ENCODE assay signal across 19 cellular contexts in genomic region chr2:20122864-20123263, GRCh38.
"Had no signal": no experiment of that assay in that cellular context is flagged by ENCODE, and none has a peak within 500 bp of the region (broad histone marks: within the 10 kb centered on the region; RNA-seq: fewer than 3 reads in every experiment).

No MANE protein-coding gene starts in this region.

- H3K36me3 Mint-ChIP-seq: activated CD4-positive, alpha-beta memory T cell treated with anti-CD3 and anti-CD28 coated beads for 36 hours; activated naive CD8-positive, alpha-beta T cell; natural killer cell had no signal

- H3K27me3 ChIP-seq: cardiac muscle cell, uterus had no signal

- H3K4me3 ChIP-seq: cardiac muscle cell, lung, uterus had no signal

- ATAC-seq: effector memory CD8-positive, alpha-beta T cell; natural killer cell had no signal

- H3K36me3 ChIP-seq: cardiac muscle cell, uterus had no signal

- H3K27ac Mint-ChIP-seq: activated B cell treated with CpG ODN at 0.5 μM for 24 hours; activated CD4-positive, alpha-beta memory T cell treated with anti-CD3 and anti-CD28 coated beads for 36 hours; activated naive CD8-positive, alpha-beta T cell; activated T-helper 1 cell treated with anti-CD3 and anti-CD28 coated beads, Interleukin-12 subunit alpha, Interleukin-12 subunit beta, Interleukin-2, Interleukin-4 antibody, amounts not matched to agents 30 ng/mL and 10 ng/mL and 1 ng/mL, durations not matched to agents 14 hours and 24 hours and 36 hours; dendritic cell treated with granulocyte-macrophage colony-stimulating factor and Interleukin-4, amounts not matched to agents 40 ng/mL and 50 ng/mL, for 4 days; natural killer cell had no signal

- H3K9me3 ChIP-seq: uterus had no signal

- H3K4me1 ChIP-seq: uterus had no signal

- H3K27ac ChIP-seq: cardiac muscle cell, uterus had no signal

- H3K4me3 Mint-ChIP-seq: activated B cell treated with CpG ODN at 0.5 μM for 24 hours; activated CD4-positive, alpha-beta memory T cell treated with anti-CD3 and anti-CD28 coated beads for 36 hours; activated naive CD8-positive, alpha-beta T cell; activated T-helper 1 cell treated with anti-CD3 and anti-CD28 coated beads, Interleukin-12 subunit alpha, Interleukin-12 subunit beta, Interleukin-2, Interleukin-4 antibody, amounts not matched to agents 30 ng/mL and 10 ng/mL and 1 ng/mL, durations not matched to agents 14 hours and 24 hours and 36 hours; dendritic cell treated with granulocyte-macrophage colony-stimulating factor and Interleukin-4, amounts not matched to agents 40 ng/mL and 50 ng/mL, for 4 days; effector memory CD8-positive, alpha-beta T cell; natural killer cell had no signal

- H3K9me3 Mint-ChIP-seq: activated B cell treated with CpG ODN at 0.5 μM for 24 hours; activated CD4-positive, alpha-beta memory T cell treated with anti-CD3 and anti-CD28 coated beads for 36 hours; activated T-helper 1 cell treated with anti-CD3 and anti-CD28 coated beads, Interleukin-12 subunit alpha, Interleukin-12 subunit beta, Interleukin-2, Interleukin-4 antibody, amounts not matched to agents 30 ng/mL and 10 ng/mL and 1 ng/mL, durations not matched to agents 14 hours and 24 hours and 36 hours; dendritic cell treated with granulocyte-macrophage colony-stimulating factor and Interleukin-4, amounts not matched to agents 40 ng/mL and 50 ng/mL, for 4 days; effector memory CD8-positive, alpha-beta T cell; natural killer cell had no signal

- H3K4me1 Mint-ChIP-seq: activated B cell treated with CpG ODN at 0.5 μM for 24 hours, natural killer cell had no signal

- DNase-seq: activated B cell treated with CpG ODN at 0.5 μM for 24 hours; activated CD4-positive, alpha-beta memory T cell treated with anti-CD3 and anti-CD28 coated beads for 36 hours; activated CD4-positive, alpha-beta T cell treated with anti-CD3 and anti-CD28 coated beads for 4 hours; activated T-cell treated with anti-CD3 and anti-CD28 coated beads for 4 hours; amniotic stem cell; effector memory CD8-positive, alpha-beta T cell; hypothalamus; islet precursor cell; natural killer cell; nucleus accumbens; retina; stimulated activated CD4-positive, alpha-beta T cell treated with anti-CD3 and anti-CD28 coated beads, Interleukin-12 subunit alpha, Interleukin-12 subunit beta, amount 100 ng/mL, for 4 hours; stimulated activated CD4-positive, alpha-beta T cell treated with anti-CD3 and anti-CD28 coated beads, Interleukin-1b, Interleukin-23, amount 100 ng/mL, for 48 hours; uterus had no signal
